Comparison of ENCODE assay signal across 17 cellular contexts in genomic region chr2:43041167-43041566, GRCh38.
DNase-seq lines count a peak whose midpoint lies in the region; ATAC-seq, FAIRE-seq and TF ChIP-seq lines count a peak whose summit lies in the region.
"Had no signal": no experiment of that assay in that cellular context is flagged by ENCODE, and none has a peak within 500 bp of the region (broad histone marks: within the 10 kb centered on the region; RNA-seq: fewer than 3 reads in every experiment).

No MANE protein-coding gene starts in this region.

- peak overlapping the region; percentile 54 for H2AFZ ChIP-seq in K562 (ENCODE audit: low read depth, low read length)

- FAIRE-seq in K562 (lab: Jason Lieb, UNC), result peak; percentile 55

- no peak for TF ChIP-seq CTCF in K562 (IDR thresholded peaks at IDR 0.05 in 2 of 3, conservative IDR thresholded peaks at IDR 0.05 in 1 of 3; ENCODE audit: insufficient read depth in 2 of 3, low read depth in 1 of 3, low read length in 3 of 3)

- H3K9ac ChIP-seq in HUES6 (ENCODE audit: low read length) (peak overlapping the region; percentile 59), K562 (ENCODE audit: insufficient read depth in 1 of 2, low read depth in 2 of 2, low read length in 2 of 2) (peak overlapping the region; percentile 39 to 73)

- H3K27me3 ChIP-seq in HUES6 (ENCODE audit: control insufficient read depth, insufficient read depth, low read length), result no peaks in the 10 kb centered on the region
- no peaks in the 10 kb centered on the region for H3K27me3 ChIP-seq in K562 (ENCODE audit: control insufficient read depth in 2 of 2, insufficient read depth in 2 of 2, low read length in 2 of 2)
- no peaks in the 10 kb centered on the region for H3K27me3 ChIP-seq in H7 (ENCODE audit: control insufficient read depth, insufficient read depth, low read length)
- H3K27me3 ChIP-seq: right atrium auricular region had no signal

- H3K9me3 ChIP-seq in HUES6 (ENCODE audit: control insufficient read depth, insufficient read depth, low read depth, low read length) (no peaks in the 10 kb centered on the region), K562 (replicated peaks; ENCODE audit: control insufficient read depth, insufficient read depth, low read depth, low read length) (no peaks in the 10 kb centered on the region), mesodermal cell (ENCODE audit: control insufficient read depth, low read length) (no peaks in the 10 kb centered on the region)
- H3K9me3 ChIP-seq: right atrium auricular region had no signal

- POLR2A ChIA-PET in K562 (lab: Yijun Ruan, JAX), result interaction anchor here (0.6 to 2.3 kb wide), 7 partner anchors 10 to 684 kb away, joined by 3 to 10 read pairs (median 4); partner anchors contain the start of gene ZFP36L2

- no peak for TF ChIP-seq POLR2A in K562 (conservative IDR thresholded peaks at IDR 0.05)

- 37% methylated on average over 2 of the region's 3 CpGs for whole genome bisulfite sequencing in K562 (ENCODE audit: insufficient coverage, low coverage, missing lambda C conversion rate)
- 80 to 88% methylated on average over 1 to 2 of the region's 3 CpGs for WGBS in mesodermal cell (ENCODE audit: insufficient coverage in 2 of 2), 2 experiments
- WGBS in urinary bladder, result 76% methylated on average over 3 of the region's 3 CpGs

- H3K27ac ChIP-seq in HUES6 (ENCODE audit: low read depth, low read length) (peak overlapping the region; percentile 73; the same call in 1 of the 2 replicates), K562 (ENCODE audit: extremely low read depth, low read depth, low read length) (peak overlapping the region; percentile 62), mesodermal cell (ENCODE audit: low read depth, low read length, severe bottlenecking) (peak overlapping the region; percentile 81), urinary bladder (ENCODE audit: low read depth) (peak overlapping the region; percentile 38)
- H3K27ac ChIP-seq: right atrium auricular region had no signal

- H4K20me1 ChIP-seq in K562 (replicated peaks; ENCODE audit: control insufficient read depth, insufficient read depth, low read length), result no peaks in the 10 kb centered on the region

- BruUV-seq in K562 (replicated peaks; lab: Mats Ljungman, UMichigan), result no TSS peak

- peaks cover 32% of the 10 kb centered on the region for H3K4me1 ChIP-seq in HUES6 (ENCODE audit: control insufficient read depth, insufficient read depth, low read length)
- H3K4me1 ChIP-seq in K562 (replicated peaks in 1 of 2; ENCODE audit: control insufficient read depth in 2 of 2, insufficient read depth in 2 of 2, low read length in 2 of 2), result peaks cover 49 to 53% of the 10 kb centered on the region in 2 experiments
- H3K4me1 ChIP-seq in mesodermal cell (ENCODE audit: control insufficient read depth, insufficient read depth, low read length, poor library complexity, severe bottlenecking), result peaks cover 67% of the 10 kb centered on the region
- no peaks in the 10 kb centered on the region for H3K4me1 ChIP-seq in urinary bladder (ENCODE audit: insufficient read depth)

- DNase-seq in K562 (ENCODE audit: extremely low read depth in 1 of 4, low spot score in 3 of 4) (peak; percentile 41 to 68 (median 49)), H7 (no peak), GOT3 (lab: John Stamatoyannopoulos, UW) (no peak)
- DNase-seq: activated CD8-positive, alpha-beta memory T cell treated with anti-CD3 and anti-CD28 coated beads, Interleukin-2, amount 50 U/mL, for 48 hours; activated naive CD8-positive, alpha-beta T cell treated with anti-CD3 and anti-CD28 coated beads for 36 hours; CD4-positive, CD25-positive, alpha-beta regulatory T cell; immature natural killer cell; NCI-H1436; NCI-H774; stimulated activated naive CD4-positive, alpha-beta T cell treated with Interleukin-2 at 50 U/mL for 16 hours had no signal

- in situ Hi-C loops in K562 (cut with MboI), result no loop called here

- H3K36me3 ChIP-seq in HUES6 (ENCODE audit: control insufficient read depth, insufficient read depth, low read length), result no peaks in the 10 kb centered on the region
- H3K36me3 ChIP-seq in K562 (ENCODE audit: control insufficient read depth, insufficient read depth, low read length), result no peaks in the 10 kb centered on the region
- H3K36me3 ChIP-seq in mesodermal cell (ENCODE audit: control insufficient read depth, insufficient read depth, low read length), result no peaks in the 10 kb centered on the region
- H3K36me3 ChIP-seq in urinary bladder (ENCODE audit: insufficient read depth), result no peaks in the 10 kb centered on the region
- no peaks in the 10 kb centered on the region for H3K36me3 ChIP-seq in H7 (replicated peaks; ENCODE audit: control insufficient read depth, insufficient read depth, low read length)
- H3K36me3 ChIP-seq: right atrium auricular region had no signal

- no peak for TF ChIP-seq EP300 in K562 (IDR thresholded peaks at IDR 0.05; ENCODE audit: low read length)

- TF ChIP-seq RAD21 in K562 (CRISPR knock-in tag; conservative IDR thresholded peaks at IDR 0.05 in 1 of 2, IDR thresholded peaks at IDR 0.05 in 1 of 2), result no peak

- intact Hi-C loops in K562 (cut with micrococcal nuclease), result loop anchor here (5.0 kb wide), 1 partner anchor 186 kb away; the partner anchor contains the start of gene ZFP36L2

- peak; percentile 46 for ATAC-seq in K562
- ATAC-seq in HG03457 (IDR thresholded peaks at IDR 0.05; ENCODE audit: unreplicated experiment), result no peak
- ATAC-seq in HG02970 (IDR thresholded peaks at IDR 0.05; ENCODE audit: low FRiP score, unreplicated experiment), result no peak

- peak overlapping the region; percentile 56 for H3K4me2 ChIP-seq in K562 (ENCODE audit: insufficient read depth, low read length)

- H3K9me1 ChIP-seq in K562 (ENCODE audit: control insufficient read depth, insufficient read depth, low read length), result no peaks in the 10 kb centered on the region

- H3K4me3 ChIP-seq in HUES6 (ENCODE audit: low read depth, low read length), result no peak overlapping the region
- H3K4me3 ChIP-seq in K562, result no peak overlapping the region
- no peak overlapping the region for H3K4me3 ChIP-seq in mesodermal cell (ENCODE audit: extremely low read depth, insufficient read depth, low read length, poor library complexity, severe bottlenecking)
- H3K4me3 ChIP-seq in urinary bladder (ENCODE audit: low read depth, low read length), result no peak overlapping the region
- no peak overlapping the region for H3K4me3 ChIP-seq in H7 (ENCODE audit: insufficient read depth, low read depth, low read length)
- H3K4me3 ChIP-seq: coronary artery, right atrium auricular region had no signal

- no peaks in the 10 kb centered on the region for H3K79me2 ChIP-seq in K562 (ENCODE audit: control insufficient read depth, insufficient read depth, low read length)

- CTCF ChIA-PET in K562 (lab: Yijun Ruan, JAX; ENCODE audit: low intra/inter-chr PET ratio), result no interaction called here

TF ChIP-seq in K562, 482 proteins besides CTCF, POLR2A, EP300 and RAD21 (continues in another document):
- no peak for TF ChIP-seq STAT6 (CRISPR knock-in tag; IDR thresholded peaks at IDR 0.05)
- TF ChIP-seq ZBTB17 (CRISPR knock-in tag; IDR thresholded peaks at IDR 0.05), result no peak
- no peak for TF ChIP-seq TCF15 (CRISPR knock-in tag; IDR thresholded peaks at IDR 0.05)
- no peak for TF ChIP-seq DPF2 (IDR thresholded peaks at IDR 0.05)
- TF ChIP-seq, protein P1, sequence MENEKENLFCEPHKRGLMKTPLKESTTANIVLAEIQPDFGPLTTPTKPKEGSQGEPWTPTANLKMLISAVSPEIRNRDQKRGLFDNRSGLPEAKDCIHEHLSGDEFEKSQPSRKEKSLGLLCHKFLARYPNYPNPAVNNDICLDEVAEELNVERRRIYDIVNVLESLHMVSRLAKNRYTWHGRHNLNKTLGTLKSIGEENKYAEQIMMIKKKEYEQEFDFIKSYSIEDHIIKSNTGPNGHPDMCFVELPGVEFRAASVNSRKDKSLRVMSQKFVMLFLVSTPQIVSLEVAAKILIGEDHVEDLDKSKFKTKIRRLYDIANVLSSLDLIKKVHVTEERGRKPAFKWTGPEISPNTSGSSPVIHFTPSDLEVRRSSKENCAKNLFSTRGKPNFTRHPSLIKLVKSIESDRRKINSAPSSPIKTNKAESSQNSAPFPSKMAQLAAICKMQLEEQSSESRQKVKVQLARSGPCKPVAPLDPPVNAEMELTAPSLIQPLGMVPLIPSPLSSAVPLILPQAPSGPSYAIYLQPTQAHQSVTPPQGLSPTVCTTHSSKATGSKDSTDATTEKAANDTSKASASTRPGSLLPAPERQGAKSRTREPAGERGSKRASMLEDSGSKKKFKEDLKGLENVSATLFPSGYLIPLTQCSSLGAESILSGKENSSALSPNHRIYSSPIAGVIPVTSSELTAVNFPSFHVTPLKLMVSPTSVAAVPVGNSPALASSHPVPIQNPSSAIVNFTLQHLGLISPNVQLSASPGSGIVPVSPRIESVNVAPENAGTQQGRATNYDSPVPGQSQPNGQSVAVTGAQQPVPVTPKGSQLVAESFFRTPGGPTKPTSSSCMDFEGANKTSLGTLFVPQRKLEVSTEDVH (IDR thresholded peaks at IDR 0.05; ENCODE audit: low read depth, partially characterized antibody), result no peak
- no peak for TF ChIP-seq TEAD1 (CRISPR knock-in tag; IDR thresholded peaks at IDR 0.05)
- no peak for TF ChIP-seq ZNF551 (CRISPR knock-in tag; IDR thresholded peaks at IDR 0.05)
- TF ChIP-seq EHMT2 (IDR thresholded peaks at IDR 0.05), result no peak
- TF ChIP-seq RFX1 (IDR thresholded peaks at IDR 0.05), result no peak
- peak; percentile 29 for TF ChIP-seq RBBP5 (IDR thresholded peaks at IDR 0.05; ENCODE audit: borderline replicate concordance, insufficient read depth, low read length, poor library complexity, severe bottlenecking)

Comparison
In these comparisons a context has a peak if more than half of its experiments do, and no peak if none do; other contexts are left out.
1. DNase-seq: peak in K562 (4 of 4); none in H7 (single experiment) and GOT3 (single experiment).
2. Peak in every context shown above with its lines, with median percentiles within 50 percentile points of each other: H3K27ac ChIP-seq.